18 cellular contexts compared by ENCODE assay signal in the genomic region with DNA sequence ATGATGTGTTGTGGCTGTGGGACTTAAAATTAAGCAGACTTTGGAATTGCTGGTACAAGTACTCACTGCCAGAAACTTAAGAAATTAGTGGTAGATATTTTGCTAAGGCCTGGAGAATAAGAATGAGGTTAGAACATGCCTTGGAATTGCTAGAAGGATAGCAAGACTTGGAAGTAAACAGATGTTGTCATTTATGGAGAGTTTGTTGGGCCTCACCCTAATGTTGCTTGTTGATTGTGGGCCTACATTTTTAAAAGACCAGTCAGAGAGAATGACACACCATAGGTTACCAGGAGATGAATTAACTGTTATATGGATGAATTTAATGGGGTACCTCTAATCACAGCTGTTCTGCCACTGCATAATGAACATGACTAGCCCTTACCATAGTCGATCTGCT.
"Had no signal": no experiment of that assay in that cellular context is flagged by ENCODE, and none has a peak within 500 bp of the region (broad histone marks: within the 10 kb centered on the region; RNA-seq: fewer than 3 reads in every experiment).

No MANE protein-coding gene starts in this region.

- H3K9me3 ChIP-seq: ascending aorta, gastroesophageal sphincter had no signal

- H3K27ac ChIP-seq: gastroesophageal sphincter, neural progenitor cell had no signal

- H3K4me1 ChIP-seq: gastroesophageal sphincter, neural progenitor cell had no signal

- H3K9me3 Mint-ChIP-seq: activated B cell treated with CpG ODN at 0.5 μM for 24 hours; naive thymus-derived CD8-positive, alpha-beta T cell; neural progenitor cell had no signal

- H3K36me3 ChIP-seq: ascending aorta, gastroesophageal sphincter, neural progenitor cell had no signal

- DNase-seq: activated B cell treated with CpG ODN at 0.5 μM for 24 hours; activated CD4-positive, alpha-beta T cell treated with anti-CD3 and anti-CD28 coated beads for 36 hours; activated CD4-positive, alpha-beta T cell treated with anti-CD3 and anti-CD28 coated beads, Interleukin-2, amount 50 U/mL, for 48 hours; activated gamma-delta T cell; activated naive CD4-positive, alpha-beta T cell treated with anti-CD3 and anti-CD28 coated beads, Interleukin-2, amount 50 U/mL, for 16 hours; head of caudate nucleus; left colon; mesenchymal stem cell; naive thymus-derived CD8-positive, alpha-beta T cell; stimulated activated CD4-positive, alpha-beta T cell treated with anti-CD3 and anti-CD28 coated beads, Interleukin-2, amount 100 ng/mL, for 48 hours; stimulated activated CD8-positive, alpha-beta memory T cell treated with anti-CD3 and anti-CD28 coated beads, Interleukin-4, amount 100 ng/mL, for 48 hours; stimulated activated naive B cell treated with anti-CD40 and anti-IgM and Interleukin-4, amounts not matched to agents 10 μg/mL and 1 μg/mL and 100 μg/mL, for 72 hours; SW 1271; T-helper 17 cell had no signal

- H3K4me3 ChIP-seq: ascending aorta, gastroesophageal sphincter, neural progenitor cell had no signal

- H3K4me3 Mint-ChIP-seq: activated B cell treated with CpG ODN at 0.5 μM for 24 hours; activated CD4-positive, alpha-beta T cell treated with anti-CD3 and anti-CD28 coated beads for 36 hours; naive thymus-derived CD8-positive, alpha-beta T cell; neural progenitor cell; stimulated activated naive B cell treated with anti-CD40 and anti-IgM and Interleukin-4, amounts not matched to agents 10 μg/mL and 1 μg/mL and 100 μg/mL, for 72 hours; T-helper 17 cell had no signal

- H3K4me1 Mint-ChIP-seq: activated B cell treated with CpG ODN at 0.5 μM for 24 hours; activated CD4-positive, alpha-beta T cell treated with anti-CD3 and anti-CD28 coated beads for 36 hours; naive thymus-derived CD8-positive, alpha-beta T cell; neural progenitor cell; stimulated activated naive B cell treated with anti-CD40 and anti-IgM and Interleukin-4, amounts not matched to agents 10 μg/mL and 1 μg/mL and 100 μg/mL, for 72 hours; T-helper 17 cell had no signal

- H3K27me3 Mint-ChIP-seq: activated B cell treated with CpG ODN at 0.5 μM for 24 hours; stimulated activated naive B cell treated with anti-CD40 and anti-IgM and Interleukin-4, amounts not matched to agents 10 μg/mL and 1 μg/mL and 100 μg/mL, for 72 hours had no signal

- H3K27me3 ChIP-seq: ascending aorta, gastroesophageal sphincter, neural progenitor cell had no signal

- H3K27ac Mint-ChIP-seq: activated B cell treated with CpG ODN at 0.5 μM for 24 hours; activated CD4-positive, alpha-beta T cell treated with anti-CD3 and anti-CD28 coated beads for 36 hours; naive thymus-derived CD8-positive, alpha-beta T cell; neural progenitor cell; stimulated activated naive B cell treated with anti-CD40 and anti-IgM and Interleukin-4, amounts not matched to agents 10 μg/mL and 1 μg/mL and 100 μg/mL, for 72 hours; T-helper 17 cell had no signal

- H2AFZ ChIP-seq: neural progenitor cell had no signal

- H3K4me2 ChIP-seq: neural progenitor cell had no signal

- H3K36me3 Mint-ChIP-seq: naive thymus-derived CD8-positive, alpha-beta T cell; neural progenitor cell; stimulated activated naive B cell treated with anti-CD40 and anti-IgM and Interleukin-4, amounts not matched to agents 10 μg/mL and 1 μg/mL and 100 μg/mL, for 72 hours had no signal

- H3K9ac ChIP-seq: neural progenitor cell had no signal

- FAIRE-seq: keratinocyte had no signal
